In genomic region chr16:11655655-11656054, GRCh38 we compare ENCODE assay signal across 27 cellular contexts.
"Had no signal": no experiment of that assay in that cellular context is flagged by ENCODE, and none has a peak within 500 bp of the region (broad histone marks: within the 10 kb centered on the region; RNA-seq: fewer than 3 reads in every experiment).

No MANE protein-coding gene starts in this region.

- H2AFZ ChIP-seq: parathyroid adenoma had no signal

- DNase-seq: activated CD4-positive, alpha-beta T cell treated with anti-CD3 and anti-CD28 coated beads for 36 hours; activated CD4-positive, CD25-positive, alpha-beta regulatory T cell; activated CD8-positive, alpha-beta memory T cell treated with anti-CD3 and anti-CD28 coated beads, Interleukin-2, amount 10 ng/mL, durations not matched to agents 7 days and 5 days; activated CD8-positive, alpha-beta T cell treated with anti-CD3 and anti-CD28 coated beads, Interleukin-2, amount 10 ng/mL, durations not matched to agents 7 days and 5 days; activated naive CD4-positive, alpha-beta T cell; activated T-cell treated with anti-CD3 and anti-CD28 coated beads, Interleukin-2, amount 50 U/mL, for 72 hours; anterior cingulate cortex; dermis blood vessel endothelial cell; effector CD8-positive, alpha-beta T cell; immature natural killer cell; midbrain; naive thymus-derived CD4-positive, alpha-beta T cell; occipital lobe; psoas muscle; stimulated activated CD4-positive, alpha-beta T cell treated with anti-CD3 and anti-CD28 coated beads, Interleukin-2, amount 100 ng/mL, for 24 hours; stimulated activated naive B cell treated with anti-CD40 and anti-IgM and Interleukin-4, amounts not matched to agents 10 μg/mL and 1 μg/mL and 100 μg/mL, for 72 hours; stomach; thyroid gland; upper lobe of right lung had no signal

- H3K4me1 ChIP-seq: parathyroid adenoma, stomach, upper lobe of right lung had no signal

- H3K36me3 Mint-ChIP-seq: activated CD8-positive, alpha-beta memory T cell treated with anti-CD3 and anti-CD28 coated beads, Interleukin-2, amount 10 ng/mL, durations not matched to agents 7 days and 5 days; activated naive CD8-positive, alpha-beta T cell; immature natural killer cell; stimulated activated naive B cell treated with anti-CD40 and anti-IgM and Interleukin-4, amounts not matched to agents 10 μg/mL and 1 μg/mL and 100 μg/mL, for 72 hours had no signal

- H3K27ac ChIP-seq: epithelial cell of prostate, parathyroid adenoma, stomach, thyroid gland, upper lobe of right lung had no signal

- H3K27ac Mint-ChIP-seq: activated CD4-positive, alpha-beta T cell treated with anti-CD3 and anti-CD28 coated beads for 36 hours; activated CD8-positive, alpha-beta memory T cell treated with anti-CD3 and anti-CD28 coated beads, Interleukin-2, amount 10 ng/mL, durations not matched to agents 7 days and 5 days; activated CD8-positive, alpha-beta T cell treated with anti-CD3 and anti-CD28 coated beads, Interleukin-2, amount 10 ng/mL, durations not matched to agents 7 days and 5 days; activated naive CD8-positive, alpha-beta T cell; activated T-cell treated with anti-CD3 and anti-CD28 coated beads, Interleukin-2, amount 50 U/mL, for 72 hours; naive thymus-derived CD4-positive, alpha-beta T cell; stimulated activated naive B cell treated with anti-CD40 and anti-IgM and Interleukin-4, amounts not matched to agents 10 μg/mL and 1 μg/mL and 100 μg/mL, for 72 hours had no signal

- H3K4me2 ChIP-seq: smooth muscle cell had no signal

- H3K79me2 ChIP-seq: parathyroid adenoma had no signal

- H3K36me3 ChIP-seq: stomach, thyroid gland, upper lobe of right lung had no signal

- FAIRE-seq: bronchial epithelial cell, colon, endometrium, frontal cortex had no signal

- H3K4me3 Mint-ChIP-seq: activated CD4-positive, alpha-beta T cell treated with anti-CD3 and anti-CD28 coated beads for 36 hours; activated CD8-positive, alpha-beta memory T cell treated with anti-CD3 and anti-CD28 coated beads, Interleukin-2, amount 10 ng/mL, durations not matched to agents 7 days and 5 days; activated CD8-positive, alpha-beta T cell treated with anti-CD3 and anti-CD28 coated beads, Interleukin-2, amount 10 ng/mL, durations not matched to agents 7 days and 5 days; activated naive CD8-positive, alpha-beta T cell; activated T-cell treated with anti-CD3 and anti-CD28 coated beads, Interleukin-2, amount 50 U/mL, for 72 hours; naive thymus-derived CD4-positive, alpha-beta T cell; stimulated activated naive B cell treated with anti-CD40 and anti-IgM and Interleukin-4, amounts not matched to agents 10 μg/mL and 1 μg/mL and 100 μg/mL, for 72 hours had no signal

- H3K9me3 ChIP-seq: psoas muscle, stomach, thyroid gland, upper lobe of right lung had no signal

- ATAC-seq: activated CD4-positive, alpha-beta T cell treated with anti-CD3 and anti-CD28 coated beads for 36 hours; activated CD8-positive, alpha-beta memory T cell treated with anti-CD3 and anti-CD28 coated beads, Interleukin-2, amount 10 ng/mL, durations not matched to agents 7 days and 5 days; activated CD8-positive, alpha-beta T cell treated with anti-CD3 and anti-CD28 coated beads, Interleukin-2, amount 10 ng/mL, durations not matched to agents 7 days and 5 days; activated T-cell treated with anti-CD3 and anti-CD28 coated beads, Interleukin-2, amount 50 U/mL, for 72 hours; naive thymus-derived CD4-positive, alpha-beta T cell; psoas muscle; stimulated activated naive B cell treated with anti-CD40 and anti-IgM and Interleukin-4, amounts not matched to agents 10 μg/mL and 1 μg/mL and 100 μg/mL, for 72 hours; upper lobe of right lung had no signal

- H3K27me3 Mint-ChIP-seq: activated CD4-positive, alpha-beta T cell treated with anti-CD3 and anti-CD28 coated beads for 36 hours; activated naive CD8-positive, alpha-beta T cell; stimulated activated naive B cell treated with anti-CD40 and anti-IgM and Interleukin-4, amounts not matched to agents 10 μg/mL and 1 μg/mL and 100 μg/mL, for 72 hours had no signal

- H3K4me3 ChIP-seq: psoas muscle, smooth muscle cell, stomach, thyroid gland, upper lobe of right lung had no signal

- H3K9me3 Mint-ChIP-seq: activated T-cell treated with anti-CD3 and anti-CD28 coated beads, Interleukin-2, amount 50 U/mL, for 72 hours; immature natural killer cell; naive thymus-derived CD4-positive, alpha-beta T cell; stimulated activated naive B cell treated with anti-CD40 and anti-IgM and Interleukin-4, amounts not matched to agents 10 μg/mL and 1 μg/mL and 100 μg/mL, for 72 hours had no signal

- H3K27me3 ChIP-seq: stomach, thyroid gland, upper lobe of right lung had no signal

- H3K9ac ChIP-seq: parathyroid adenoma had no signal
